Comparison of ENCODE assay signal across 10 cellular contexts in genomic region chr4:92304073-92304472, GRCh38. TPM values are rescaled to one million over a fixed set of nuclear protein-coding genes. Genes with fewer than 3 reads are reported as not detected.
DNase-seq lines count a peak whose midpoint lies in the region; ATAC-seq and TF ChIP-seq lines count a peak whose summit lies in the region.
"Had no signal": no experiment of that assay in that cellular context is flagged by ENCODE, and none has a peak within 500 bp of the region (broad histone marks: within the 10 kb centered on the region; RNA-seq: fewer than 3 reads in every experiment).

No MANE protein-coding gene starts in this region.

- ATAC-seq in RWPE2 (ENCODE audit: low read depth) = no peak
- ATAC-seq in stimulated activated effector memory CD8-positive, alpha-beta T cell treated with anti-CD3 and anti-CD28 coated beads, Interleukin-12 subunit alpha, Interleukin-12 subunit beta, amount 100 ng/mL, for 72 hours = no peak

- H3K27ac ChIP-seq in AG04450 (ENCODE audit: low read depth, low read length) = no peak overlapping the region
- H3K27ac ChIP-seq in RWPE2 (ENCODE audit: poor library complexity, severe bottlenecking) = no peak overlapping the region
- H3K27ac ChIP-seq in cardiac muscle cell = no peak overlapping the region
- no peak overlapping the region for H3K27ac ChIP-seq in osteoblast (ENCODE audit: low read depth, low read length)
- H3K27ac ChIP-seq: BLaER1 had no signal

- H3K27ac Mint-ChIP-seq in stimulated activated effector memory CD8-positive, alpha-beta T cell treated with anti-CD3 and anti-CD28 coated beads, Interleukin-12 subunit alpha, Interleukin-12 subunit beta, amount 100 ng/mL, for 72 hours = no peak overlapping the region

- H3K4me1 ChIP-seq in RWPE2 (ENCODE audit: insufficient read depth, poor library complexity, severe bottlenecking) (no peaks in the 10 kb centered on the region), cardiac muscle cell (ENCODE audit: low read depth) (no peaks in the 10 kb centered on the region), osteoblast (ENCODE audit: insufficient read depth, low read length) (no peaks in the 10 kb centered on the region)
- H3K4me1 ChIP-seq: BLaER1 had no signal

- H3K27me3 ChIP-seq in AG04450 (ENCODE audit: control insufficient read depth, insufficient read depth, low read length) = peaks cover 45% of the 10 kb centered on the region
- peaks cover 88% of the 10 kb centered on the region for H3K27me3 ChIP-seq in RWPE2 (ENCODE audit: insufficient read depth, poor library complexity, severe bottlenecking)
- peaks cover 49% of the 10 kb centered on the region for H3K27me3 ChIP-seq in cardiac muscle cell
- H3K27me3 ChIP-seq in osteoblast (ENCODE audit: insufficient read depth, low read length) = peaks cover 44% of the 10 kb centered on the region
- H3K27me3 ChIP-seq: BLaER1 had no signal

- no peaks in the 10 kb centered on the region for H3K4me1 Mint-ChIP-seq in stimulated activated effector memory CD8-positive, alpha-beta T cell treated with anti-CD3 and anti-CD28 coated beads, Interleukin-12 subunit alpha, Interleukin-12 subunit beta, amount 100 ng/mL, for 72 hours

- H3K9me3 Mint-ChIP-seq in stimulated activated effector memory CD8-positive, alpha-beta T cell treated with anti-CD3 and anti-CD28 coated beads, Interleukin-12 subunit alpha, Interleukin-12 subunit beta, amount 100 ng/mL, for 72 hours = peaks cover 4% of the 10 kb centered on the region

- no peak overlapping the region for H2AFZ ChIP-seq in osteoblast (ENCODE audit: low read length)

- POLR2A ChIA-PET in AG04450 (lab: Yijun Ruan, JAX) = no interaction called here

- H3K36me3 Mint-ChIP-seq in stimulated activated effector memory CD8-positive, alpha-beta T cell treated with anti-CD3 and anti-CD28 coated beads, Interleukin-12 subunit alpha, Interleukin-12 subunit beta, amount 100 ng/mL, for 72 hours = no peaks in the 10 kb centered on the region

- CTCF ChIA-PET in AG04450 (lab: Charles Lee) = interaction anchor here (0.6 to 1.1 kb wide), 3 partner anchors 31 to 95 kb away, joined by 3 to 5 read pairs (median 4); no protein-coding TSS in a partner anchor

- H3K36me3 ChIP-seq in RWPE2 (ENCODE audit: low read depth) (no peaks in the 10 kb centered on the region), cardiac muscle cell (no peaks in the 10 kb centered on the region), osteoblast (ENCODE audit: insufficient read depth, low read length) (no peaks in the 10 kb centered on the region)
- H3K36me3 ChIP-seq: BLaER1 had no signal

- peaks cover 4% of the 10 kb centered on the region; the same call in 1 of the 2 replicates for H3K9me3 ChIP-seq in AG04450 (ENCODE audit: control insufficient read depth, insufficient read depth, low read length)
- no peaks in the 10 kb centered on the region for H3K9me3 ChIP-seq in RWPE2 (ENCODE audit: severe bottlenecking)
- no peaks in the 10 kb centered on the region for H3K9me3 ChIP-seq in cardiac muscle cell (ENCODE audit: low read depth)
- no peaks in the 10 kb centered on the region for H3K9me3 ChIP-seq in osteoblast (ENCODE audit: low read depth, low read length)

- no peak overlapping the region for H3K4me3 Mint-ChIP-seq in stimulated activated effector memory CD8-positive, alpha-beta T cell treated with anti-CD3 and anti-CD28 coated beads, Interleukin-12 subunit alpha, Interleukin-12 subunit beta, amount 100 ng/mL, for 72 hours

- no peak for DNase-seq in AG04450 (ENCODE audit: low read depth, low spot score)
- DNase-seq in RWPE2 (ENCODE audit: low spot score) = no peak
- DNase-seq in cardiac muscle cell (ENCODE audit: low read depth in 1 of 2, low spot score in 1 of 2) = peak in 1 of 2 donors; percentile 9
- no peak for DNase-seq in osteoblast (ENCODE audit: insufficient read length, low spot score, missing footprints)
- DNase-seq in pons (ENCODE audit: low spot score) = no peak
- no peak for DNase-seq in stimulated activated effector memory CD8-positive, alpha-beta T cell treated with anti-CD3 and anti-CD28 coated beads, Interleukin-12 subunit alpha, Interleukin-12 subunit beta, amount 100 ng/mL, for 72 hours (ENCODE audit: low spot score in 2 of 2)
- DNase-seq in stimulated activated CD8-positive, alpha-beta memory T cell treated with anti-CD3 and anti-CD28 coated beads, Interleukin-4, amount 100 ng/mL, for 48 hours = no peak
- no peak for DNase-seq in stimulated activated CD4-positive, alpha-beta T cell treated with anti-CD3 and anti-CD28 coated beads, Interleukin-2, amount 100 ng/mL, for 48 hours
- DNase-seq: NCI-H187 treated with DMSO at 0.1 percent for 48 hours had no signal

- H3K4me2 ChIP-seq in osteoblast (ENCODE audit: insufficient read depth, low read length) = peak overlapping the region; percentile 58
- H3K4me2 ChIP-seq: BLaER1 had no signal

- no peaks in the 10 kb centered on the region for H4K20me1 ChIP-seq in osteoblast (ENCODE audit: insufficient read depth, low read length)
- H4K20me1 ChIP-seq: BLaER1 had no signal

- TF ChIP-seq CTCF in AG04450 (IDR thresholded peaks at IDR 0.05; ENCODE audit: low read depth, low read length) (no peak), RWPE2 (IDR thresholded peaks at IDR 0.05; ENCODE audit: poor library complexity, severe bottlenecking) (no peak), cardiac muscle cell (IDR thresholded peaks at IDR 0.05; ENCODE audit: low read depth, low read length) (no peak), osteoblast (IDR thresholded peaks at IDR 0.05; ENCODE audit: extremely low read depth, low read depth, low read length) (no peak)

- H3K4me3 ChIP-seq in AG04450 (ENCODE audit: low read depth, low read length) (peak overlapping the region; percentile 38), RWPE2 (ENCODE audit: severe bottlenecking) (peak overlapping the region; percentile 4), cardiac muscle cell (peak overlapping the region; percentile 47), osteoblast (ENCODE audit: insufficient read depth, low read length) (peak overlapping the region; percentile 16)
- H3K4me3 ChIP-seq: BLaER1 had no signal

- no peaks in the 10 kb centered on the region for H3K79me2 ChIP-seq in osteoblast (ENCODE audit: insufficient read depth, low read length)

RNA-seq across cellular contexts. Expression of gene GRID2, which starts 0.3 kb away (rescaled TPM):
- polyA plus RNA-seq in AG04450 (2011; rRNA removed) (not detected in 2 replicates), cardiac muscle cell (0.39 TPM in 1 of 2 replicates, not detected in the other)
- not detected in 2 replicates for polyA minus RNA-seq in AG04450 (2011; rRNA and poly(A)+ RNA removed)
- total RNA-seq in cardiac muscle cell (0.12 and 0.81 TPM in 2 replicates), osteoblast (not detected in 2 replicates)
